8 cellular contexts compared by ENCODE assay signal in genomic region chrX:46758163-46758955, GRCh38. TPM values are rescaled to one million over a fixed set of nuclear protein-coding genes. Genes with fewer than 3 reads are reported as not detected.
DNase-seq lines count a peak whose midpoint lies in the region; ATAC-seq lines count a peak whose summit lies in the region.

No MANE protein-coding gene starts in this region.

- no CpG with 5 or more reads among the region's 47 CpGs for WGBS in mesendoderm (ENCODE audit: extremely low coverage, insufficient coverage, low lambda C conversion rate)

- ATAC-seq in activated CD4-positive, alpha-beta T cell treated with anti-CD3 and anti-CD28 coated beads for 36 hours, result peak; percentile 39
- peak; percentile 7 for ATAC-seq in HG03097 (IDR thresholded peaks at IDR 0.05; ENCODE audit: low FRiP score, unreplicated experiment)
- ATAC-seq in T-cell (replicated peaks in 1 of 4), result peak; percentile 38 to 53 (median 44)
- no peak for ATAC-seq in HG03571 (IDR thresholded peaks at IDR 0.05; ENCODE audit: unreplicated experiment)

- no peak overlapping the region for H2BK120ac ChIP-seq in mesendoderm (ENCODE audit: low read depth, low read length)

- H3K79me1 ChIP-seq in mesendoderm (ENCODE audit: low read length), result no peaks in the 10 kb centered on the region

- CTCF ChIA-PET in activated CD4-positive, alpha-beta T cell treated with anti-CD3 and anti-CD28 coated beads for 36 hours (lab: Charles Lee), result interaction anchor here (0.6 to 4.5 kb wide), 8 partner anchors 12 to 1395 kb away, joined by 3 to 17 read pairs (median 3); no protein-coding TSS in a partner anchor
- CTCF ChIA-PET in T-cell (lab: Charles Lee), result interaction anchor here (0.6 to 1.0 kb wide), 2 partner anchors 320 to 387 kb away, joined by 3 read pairs; partner anchors contain the start of gene RBM10 (in 1 of the 2)

- H3K4me3 Mint-ChIP-seq in activated CD4-positive, alpha-beta T cell treated with anti-CD3 and anti-CD28 coated beads for 36 hours, result peak overlapping the region; percentile 92
- peak overlapping the region; percentile 86 to 94 (median 88) for H3K4me3 Mint-ChIP-seq in T-cell

- no peaks in the 10 kb centered on the region for H3K27me3 ChIP-seq in mesendoderm (ENCODE audit: insufficient read depth, low read length, poor library complexity)
- H3K27me3 ChIP-seq in stomach smooth muscle (ENCODE audit: control insufficient read depth in 1 of 2, insufficient read depth in 2 of 2, low read length in 2 of 2), result peaks cover 0 to 2% of the 10 kb centered on the region in 2 donors

- peaks cover 2% of the 10 kb centered on the region for H3K4me1 ChIP-seq in mesendoderm (ENCODE audit: control insufficient read depth, low read depth, low read length)
- peaks cover 7% of the 10 kb centered on the region for H3K4me1 ChIP-seq in stomach smooth muscle (ENCODE audit: control insufficient read depth, insufficient read depth, low read length)

- peak overlapping the region; percentile 12 for H3K4me2 ChIP-seq in mesendoderm (ENCODE audit: low read length)

- H2BK5ac ChIP-seq in mesendoderm (ENCODE audit: low read length), result no peak overlapping the region

- H3K9me3 Mint-ChIP-seq in activated CD4-positive, alpha-beta T cell treated with anti-CD3 and anti-CD28 coated beads for 36 hours (ENCODE audit: low read depth), result no peaks in the 10 kb centered on the region
- no peaks in the 10 kb centered on the region for H3K9me3 Mint-ChIP-seq in T-cell

- peak overlapping the region; percentile 91 for H3K27ac Mint-ChIP-seq in activated CD4-positive, alpha-beta T cell treated with anti-CD3 and anti-CD28 coated beads for 36 hours
- H3K27ac Mint-ChIP-seq in T-cell, result peak overlapping the region in 1 of 2 donors; percentile 63

- H3K56ac ChIP-seq in mesendoderm (ENCODE audit: low read length), result peak overlapping the region; percentile 91

- H3K4me3 ChIP-seq in mesendoderm (ENCODE audit: low read length) (peak overlapping the region; percentile 60), stomach smooth muscle (ENCODE audit: low read length in 2 of 2) (peak overlapping the region; percentile 52 to 70)

- H4K8ac ChIP-seq in mesendoderm (ENCODE audit: low read depth, low read length), result no peak overlapping the region

- H3K79me2 ChIP-seq in mesendoderm (ENCODE audit: control insufficient read depth, insufficient read depth, low read length), result peaks cover 20% of the 10 kb centered on the region

- intact Hi-C loops in activated CD4-positive, alpha-beta T cell treated with anti-CD3 and anti-CD28 coated beads for 36 hours (cut with DNase I, micrococcal nuclease), result loop anchor here (2.0 to 5.0 kb wide), 6 partner anchors 44 to 334 kb away; no protein-coding TSS in a partner anchor

- no peak overlapping the region for H2AK5ac ChIP-seq in mesendoderm (ENCODE audit: low read length)

- H3K9me3 ChIP-seq in stomach smooth muscle (ENCODE audit: control insufficient read depth in 2 of 2, low read length in 2 of 2), result no peaks in the 10 kb centered on the region

- H3K27ac ChIP-seq in mesendoderm (ENCODE audit: low read depth, low read length) (no peak overlapping the region), stomach smooth muscle (ENCODE audit: low read length) (no peak overlapping the region)

- peak; percentile 52 for DNase-seq in activated CD4-positive, alpha-beta T cell treated with anti-CD3 and anti-CD28 coated beads for 36 hours
- no peak for DNase-seq in activated CD4-positive, alpha-beta T cell treated with anti-CD3 and anti-CD28 coated beads for 1 hour
- peak in 17 of 34 experiments; percentile 0 to 16 (median 3) for DNase-seq in T-cell
- peak; percentile 24 for DNase-seq in cerebellar cortex (ENCODE audit: low spot score)
- no peak for DNase-seq in mesendoderm

- no peak overlapping the region for H4K5ac ChIP-seq in mesendoderm (ENCODE audit: low read length)

- peaks cover 28% of the 10 kb centered on the region for H3K4me1 Mint-ChIP-seq in activated CD4-positive, alpha-beta T cell treated with anti-CD3 and anti-CD28 coated beads for 36 hours
- peaks cover 6 to 21% (median 14%) of the 10 kb centered on the region in 3 donors for H3K4me1 Mint-ChIP-seq in T-cell

- H3K9ac ChIP-seq in mesendoderm (ENCODE audit: low read length) (peak overlapping the region; percentile 64), stomach smooth muscle (ENCODE audit: low read length in 2 of 2) (peak overlapping the region in 1 of 2 donors; percentile 37)

- peaks cover 6% of the 10 kb centered on the region for H3K36me3 Mint-ChIP-seq in activated CD4-positive, alpha-beta T cell treated with anti-CD3 and anti-CD28 coated beads for 36 hours (ENCODE audit: low read depth)
- H3K36me3 Mint-ChIP-seq in T-cell, result no peaks in the 10 kb centered on the region

- no peak overlapping the region for H3K18ac ChIP-seq in mesendoderm (ENCODE audit: low read length)

- no peak overlapping the region for H2BK15ac ChIP-seq in mesendoderm (replicated peaks; ENCODE audit: low read depth)

- no peak overlapping the region for H3K4ac ChIP-seq in mesendoderm (ENCODE audit: low read depth, low read length)

- H3K36me3 ChIP-seq in mesendoderm (ENCODE audit: control insufficient read depth, insufficient read depth, low read length) (no peaks in the 10 kb centered on the region), stomach smooth muscle (ENCODE audit: control insufficient read depth in 2 of 2, insufficient read depth in 2 of 2, low read length in 2 of 2) (no peaks in the 10 kb centered on the region)

- POLR2A ChIA-PET in activated CD4-positive, alpha-beta T cell treated with anti-CD3 and anti-CD28 coated beads for 36 hours (lab: Charles Lee), result interaction anchor here (0.6 kb wide), 1 partner anchor 185 kb away, joined by 3 read pairs; no protein-coding TSS in a partner anchor
- POLR2A ChIA-PET in T-cell (lab: Charles Lee), result no interaction called here

- H3K23ac ChIP-seq in mesendoderm (ENCODE audit: low read length), result peak overlapping the region; percentile 24

- H3K27me3 Mint-ChIP-seq in activated CD4-positive, alpha-beta T cell treated with anti-CD3 and anti-CD28 coated beads for 36 hours, result no peaks in the 10 kb centered on the region
- H3K27me3 Mint-ChIP-seq in T-cell, result peaks cover 5 to 17% of the 10 kb centered on the region in 2 donors

RNA-seq across cellular contexts. Expression of gene SLC9A7, which starts 0.6 kb away (rescaled TPM):
- 10 to 100 TPM; 16.3 to 19.2 TPM for total RNA-seq in activated CD4-positive, alpha-beta T cell treated with anti-CD3 and anti-CD28 coated beads for 36 hours
- total RNA-seq in T-cell, result 1 to 10 TPM; 2.3 to 6.3 (median 3.7) TPM
- polyA plus RNA-seq in mesendoderm (2013, experiment 1 of 2), result 3.7 TPM
- polyA plus RNA-seq in mesendoderm (2013, experiment 2 of 2), result 4.5 TPM

Comparison
In these comparisons a context has a peak if more than half of its experiments do, and no peak if none do; other contexts are left out.
1. DNase-seq: peak in activated CD4-positive, alpha-beta T cell treated with anti-CD3 and anti-CD28 coated beads for 36 hours (single experiment) and cerebellar cortex (single experiment); none in activated CD4-positive, alpha-beta T cell treated with anti-CD3 and anti-CD28 coated beads for 1 hour (single experiment) and mesendoderm (single experiment).